ENCODE assay signal across 14 cellular contexts in the genomic region with DNA sequence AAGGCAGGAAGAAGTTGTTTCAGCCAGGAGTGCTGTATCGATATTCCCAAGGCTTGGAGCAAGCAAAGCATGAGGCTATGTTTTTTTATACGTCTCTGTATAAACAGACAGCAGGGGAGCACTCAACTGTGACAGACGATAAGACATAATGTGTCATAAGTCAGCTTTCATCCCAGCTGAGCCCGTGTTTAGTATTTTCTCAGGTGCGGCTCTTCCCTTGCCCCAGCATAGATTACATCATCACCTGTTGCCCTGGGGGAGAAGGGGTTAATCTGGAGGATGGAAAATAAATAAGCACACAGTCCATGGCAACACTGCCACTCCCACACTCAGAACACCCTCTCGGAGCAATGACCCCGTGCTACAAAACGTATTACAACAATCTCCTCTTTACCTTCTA. TPM values are rescaled to one million over a fixed set of nuclear protein-coding genes. Genes with fewer than 3 reads are reported as not detected.
DNase-seq lines count a peak whose midpoint lies in the region; ATAC-seq and TF ChIP-seq lines count a peak whose summit lies in the region.
"Had no signal": no experiment of that assay in that cellular context is flagged by ENCODE, and none has a peak within 500 bp of the region (broad histone marks: within the 10 kb centered on the region; RNA-seq: fewer than 3 reads in every experiment).

No MANE protein-coding gene starts in this region.

- H3K4me3 ChIP-seq in smooth muscle cell: no peak overlapping the region

- POLR2A ChIA-PET in activated CD4-positive, alpha-beta memory T cell treated with anti-CD3 and anti-CD28 coated beads for 36 hours (lab: Charles Lee): no interaction called here

- H3K4me3 Mint-ChIP-seq in activated CD4-positive, alpha-beta memory T cell treated with anti-CD3 and anti-CD28 coated beads for 36 hours: no peak overlapping the region
- H3K4me3 Mint-ChIP-seq: central memory CD8-positive, alpha-beta T cell; T-helper 1 cell treated with Interleukin-12 subunit alpha and Interleukin-12 subunit beta and Interleukin-4 antibody, amounts not matched to agents 30 μg/mL and 1 μg/mL, for 36 hours had no signal

- no peak overlapping the region for H3K4me2 ChIP-seq in smooth muscle cell

- no peak overlapping the region for H3K27ac Mint-ChIP-seq in activated CD4-positive, alpha-beta memory T cell treated with anti-CD3 and anti-CD28 coated beads for 36 hours
- H3K27ac Mint-ChIP-seq: T-helper 1 cell treated with Interleukin-12 subunit alpha and Interleukin-12 subunit beta and Interleukin-4 antibody, amounts not matched to agents 30 μg/mL and 1 μg/mL, for 36 hours had no signal

- WGBS in smooth muscle cell (ENCODE audit: low lambda C conversion rate): 70% methylated on average over 8 of the region's 8 CpGs

- H3K27ac ChIP-seq in smooth muscle cell (ENCODE audit: low read depth): no peak overlapping the region

- no peaks in the 10 kb centered on the region for H3K36me3 ChIP-seq in smooth muscle cell (ENCODE audit: low read depth)

- no peaks in the 10 kb centered on the region for H3K36me3 Mint-ChIP-seq in activated CD4-positive, alpha-beta memory T cell treated with anti-CD3 and anti-CD28 coated beads for 36 hours

- peaks cover 10% of the 10 kb centered on the region for H3K27me3 Mint-ChIP-seq in activated CD4-positive, alpha-beta memory T cell treated with anti-CD3 and anti-CD28 coated beads for 36 hours

- no peak overlapping the region for H3K9ac ChIP-seq in smooth muscle cell (ENCODE audit: low read depth)

- no peak overlapping the region for H2AFZ ChIP-seq in smooth muscle cell (ENCODE audit: low read depth)

- peak; percentile 40 for DNase-seq in Daoy (ENCODE audit: low read depth)
- DNase-seq in NCI-H2029 treated with DMSO at 0.1 percent for 48 hours (lab: John Stamatoyannopoulos, UW): peak; percentile 68
- peak; percentile 12 for DNase-seq in mesenteric fat pad (ENCODE audit: low spot score)
- no peak for DNase-seq in smooth muscle cell (lab: John Stamatoyannopoulos, UW; ENCODE audit: unreplicated experiment)
- no peak for DNase-seq in foreskin melanocyte
- DNase-seq in activated CD4-positive, alpha-beta memory T cell treated with anti-CD3 and anti-CD28 coated beads for 36 hours: no peak
- no peak for DNase-seq in HPDE6-E6E7 (ENCODE audit: extremely low spot score)
- DNase-seq: activated T-cell treated with anti-CD3 and anti-CD28 coated beads, Interleukin-2, amount 50 U/mL, for 1 hour; DMS79; Karpas-422 had no signal

- ATAC-seq in SK-N-SH treated with all-trans-retinoic acid at 6 μM for 48 hours: no peak
- ATAC-seq: Panc1 had no signal

- H3K79me2 ChIP-seq in smooth muscle cell (ENCODE audit: low read depth): no peaks in the 10 kb centered on the region

- no peaks in the 10 kb centered on the region for H3K4me1 ChIP-seq in smooth muscle cell (ENCODE audit: low read depth)

- intact Hi-C loops in activated CD4-positive, alpha-beta memory T cell treated with anti-CD3 and anti-CD28 coated beads for 36 hours (cut with micrococcal nuclease): no loop called here

- no peaks in the 10 kb centered on the region for H3K27me3 ChIP-seq in smooth muscle cell (ENCODE audit: low read depth)

- H4K20me1 ChIP-seq in smooth muscle cell (ENCODE audit: low read depth): no peaks in the 10 kb centered on the region

- no peaks in the 10 kb centered on the region for H3F3A ChIP-seq in smooth muscle cell (ENCODE audit: low read depth)

- TF ChIP-seq CTCF in smooth muscle cell (IDR thresholded peaks at IDR 0.05; ENCODE audit: borderline replicate concordance, insufficient read depth, poor library complexity, severe bottlenecking): no peak

- CTCF ChIA-PET in activated CD4-positive, alpha-beta memory T cell treated with anti-CD3 and anti-CD28 coated beads for 36 hours (lab: Charles Lee): no interaction called here

- H3K9me3 Mint-ChIP-seq in activated CD4-positive, alpha-beta memory T cell treated with anti-CD3 and anti-CD28 coated beads for 36 hours: no peaks in the 10 kb centered on the region
- H3K9me3 Mint-ChIP-seq: central memory CD8-positive, alpha-beta T cell; T-helper 1 cell treated with Interleukin-12 subunit alpha and Interleukin-12 subunit beta and Interleukin-4 antibody, amounts not matched to agents 30 μg/mL and 1 μg/mL, for 36 hours had no signal

- H3K4me1 Mint-ChIP-seq in activated CD4-positive, alpha-beta memory T cell treated with anti-CD3 and anti-CD28 coated beads for 36 hours (ENCODE audit: low read depth): peaks cover 8% of the 10 kb centered on the region

- H3K9me3 ChIP-seq in smooth muscle cell (replicated peaks; ENCODE audit: low read depth): no peaks in the 10 kb centered on the region

TF ChIP-seq in SK-N-SH treated with all-trans-retinoic acid at 6 μM for 48 hours, 23 proteins besides CTCF, POLR2A, EP300 and RAD21:
- TF ChIP-seq SNAI2 (CRISPR knock-in tag; IDR thresholded peaks at IDR 0.05): no peak
- TF ChIP-seq TCF4 (CRISPR knock-in tag; IDR thresholded peaks at IDR 0.05; ENCODE audit: borderline replicate concordance): peak; percentile 54; the same call in 1 of the 2 replicates

RNA-seq across cellular contexts. Expression of a gene that starts 22.1 kb away (rescaled TPM):
- 5.2 and 7.1 TPM in 2 replicates for total RNA-seq in Daoy (2014; rRNA removed; shearing (Covaris generic))
- total RNA-seq in mesenteric fat pad (0.87 TPM), smooth muscle cell (0.04 TPM in 1 of 2 replicates, not detected in the other)
- 0.35 TPM in 1 of 2 replicates, not detected in the other for polyA plus RNA-seq in smooth muscle cell
- total RNA-seq in activated CD4-positive, alpha-beta memory T cell treated with anti-CD3 and anti-CD28 coated beads for 36 hours: 10 to 100 TPM; 16.2 to 16.5 TPM

Comparison
In these comparisons a context has a peak if more than half of its experiments do, and no peak if none do; other contexts are left out.
1. DNase-seq: peak in Daoy (single experiment), NCI-H2029 treated with DMSO at 0.1 percent for 48 hours (single experiment) and mesenteric fat pad (single experiment); none in smooth muscle cell (single experiment), foreskin melanocyte (single experiment), activated CD4-positive, alpha-beta memory T cell treated with anti-CD3 and anti-CD28 coated beads for 36 hours (single experiment) and HPDE6-E6E7 (single experiment).